ENCODE assay signal across 14 cellular contexts in the genomic region with DNA sequence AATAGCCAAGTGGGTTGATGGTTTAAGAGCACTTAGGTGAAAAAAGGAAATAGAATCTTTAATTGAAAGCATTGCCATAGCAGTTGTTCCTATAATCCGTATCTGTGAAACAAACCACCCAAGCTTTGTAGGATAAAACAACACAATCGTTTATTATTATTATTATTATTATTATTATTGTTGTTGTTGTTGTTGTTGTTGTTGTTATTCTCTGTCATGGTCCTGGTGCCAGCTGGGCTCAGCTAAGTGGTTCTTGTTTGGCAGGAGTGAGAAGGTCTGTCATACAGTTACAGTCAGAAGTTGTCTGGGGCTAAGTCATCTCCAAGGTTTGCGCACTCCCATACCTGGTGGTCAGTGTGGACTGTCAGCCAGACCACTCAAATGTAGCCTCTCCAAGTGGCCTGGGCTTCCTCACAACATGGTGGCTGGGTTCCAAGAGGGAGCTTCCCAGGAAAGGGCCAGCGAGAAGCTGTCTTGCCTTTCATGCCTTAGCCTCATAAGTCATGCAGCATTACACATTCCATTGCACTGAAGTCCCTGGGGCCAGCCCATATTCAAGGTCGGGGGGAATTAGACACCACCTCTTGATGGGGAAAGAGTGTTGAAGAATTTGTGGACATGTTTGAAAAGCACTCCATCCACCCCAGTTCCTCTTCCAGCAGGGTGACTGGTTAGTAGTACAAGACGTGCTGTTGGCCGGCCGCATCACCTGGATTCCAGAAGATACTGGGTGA. TPM values are rescaled to one million over a fixed set of nuclear protein-coding genes. Genes with fewer than 3 reads are reported as not detected.
"Had no signal": no experiment of that assay in that cellular context is flagged by ENCODE, and none has a peak within 500 bp of the region (broad histone marks: within the 10 kb centered on the region; RNA-seq: fewer than 3 reads in every experiment).

No MANE protein-coding gene starts in this region.

- H3K9me3 ChIP-seq: adrenal gland, left lung, ovary, testis had no signal

- H3K27me3 ChIP-seq: adrenal gland, left lung, ovary, testis had no signal

- ATAC-seq: left lung; stimulated activated naive CD8-positive, alpha-beta T cell treated with anti-CD3 and anti-CD28 coated beads, Interleukin-15, amount 100 ng/mL, for 72 hours had no signal

- H3K36me3 ChIP-seq: adrenal gland, left lung, ovary had no signal

- H3K4me3 ChIP-seq: adrenal gland, coronary artery, left lung, ovary, testis had no signal

- H3K27ac ChIP-seq: adrenal gland, coronary artery, epithelial cell of prostate, left lung, ovary, testis had no signal

- H3K4me1 ChIP-seq: adrenal gland, left lung, testis had no signal

- DNase-seq: activated naive CD4-positive, alpha-beta T cell treated with anti-CD3 and anti-CD28 coated beads, Interleukin-2, amount 50 U/mL, for 16 hours; adrenal gland; caudate nucleus; effector CD4-positive, alpha-beta T cell; glutamatergic neuron; immature natural killer cell; left lung; nephron progenitor cell; ovary; stimulated activated CD4-positive, alpha-beta T cell treated with anti-CD3 and anti-CD28 coated beads, Interleukin-4, amount 100 ng/mL, for 4 hours; stimulated activated naive CD8-positive, alpha-beta T cell treated with anti-CD3 and anti-CD28 coated beads, Interleukin-15, amount 100 ng/mL, for 72 hours; testis had no signal

RNA-seq across cellular contexts. Expression of gene FGD5, which starts 54.3 kb away (rescaled TPM):
- polyA plus RNA-seq: immature natural killer cell had no signal
